In genomic region chr1:14924455-14925325, GRCh38 we compare ENCODE assay signal across 7 cellular contexts.
DNase-seq lines count a peak whose midpoint lies in the region; ATAC-seq and TF ChIP-seq lines count a peak whose summit lies in the region.

No MANE protein-coding gene starts in this region.

- TF ChIP-seq RAD21 in IMR-90 (IDR thresholded peaks at IDR 0.05; ENCODE audit: low read length), result peak; percentile 32

- TF ChIP-seq CTCF in IMR-90 (conservative IDR thresholded peaks at IDR 0.05; ENCODE audit: low read depth, low read length) (peak; percentile 34), cardiac muscle cell (IDR thresholded peaks at IDR 0.05; ENCODE audit: low read depth, low read length) (no peak), omental fat pad (IDR thresholded peaks at IDR 0.05) (no peak)

- 0 out of 2 replicates have a peak overlapping the region, but pooled peaks have one; percentile 20 for H2AK5ac ChIP-seq in IMR-90 (ENCODE audit: low read depth, low read length)

- peak overlapping the region; percentile 79 for H3K4me3 ChIP-seq in IMR-90 (ENCODE audit: insufficient read depth, low read depth, low read length)
- peak overlapping the region; percentile 71 for H3K4me3 ChIP-seq in cardiac muscle cell

- H3K23ac ChIP-seq in IMR-90 (ENCODE audit: low read depth, low read length), result peak overlapping the region; percentile 62

- intact Hi-C loops in IMR-90 (cut with micrococcal nuclease), result loop anchor here (1.0 to 5.0 kb wide), 2 partner anchors 103 to 407 kb away; no protein-coding TSS in a partner anchor

- H3K36me3 ChIP-seq in IMR-90 (ENCODE audit: control insufficient read depth, insufficient read depth, low read length), result no peaks in the 10 kb centered on the region
- no peaks in the 10 kb centered on the region for H3K36me3 ChIP-seq in cardiac muscle cell

- H3K27ac ChIP-seq in IMR-90 (ENCODE audit: insufficient read depth, low read length) (peak overlapping the region; percentile 59), cardiac muscle cell (no peak overlapping the region)

- no peak overlapping the region for H2BK20ac ChIP-seq in IMR-90 (ENCODE audit: low read depth, low read length)

- peak overlapping the region; percentile 29 for H2AK9ac ChIP-seq in IMR-90 (replicated peaks; ENCODE audit: low read depth, low read length, poor library complexity)

- H4K8ac ChIP-seq in IMR-90 (ENCODE audit: low read depth in 2 of 2, low read length in 2 of 2), result peak overlapping the region in 1 of 2 experiments; percentile 71; a peak in 1 of 4 replicates

- peak overlapping the region; percentile 67; the same call in 1 of the 3 replicates for H2BK15ac ChIP-seq in IMR-90 (ENCODE audit: low read depth, low read length)

- peak overlapping the region; percentile 93 for H3K4me2 ChIP-seq in IMR-90 (ENCODE audit: low read depth, low read length)

- H3K79me1 ChIP-seq in IMR-90 (ENCODE audit: low read depth in 1 of 2, low read length in 2 of 2), result peaks cover 12 to 43% of the 10 kb centered on the region in 2 experiments

- H2AFZ ChIP-seq in IMR-90 (replicated peaks; ENCODE audit: low read length, poor library complexity), result peak overlapping the region; percentile 88

- peaks cover 21% of the 10 kb centered on the region for H3K4me1 ChIP-seq in IMR-90 (ENCODE audit: control insufficient read depth, insufficient read depth, low read length)
- peaks cover 5% of the 10 kb centered on the region for H3K4me1 ChIP-seq in cardiac muscle cell (ENCODE audit: low read depth)

- POLR2A ChIA-PET in IMR-90 (lab: Charles Lee; ENCODE audit: unreplicated experiment), result no interaction called here

- BruUV-seq in IMR-90 (replicated peaks; lab: Mats Ljungman, UMichigan), result no TSS peak

- H3K4ac ChIP-seq in IMR-90 (ENCODE audit: low read depth, low read length), result peak overlapping the region; percentile 80

- peak; percentile 76 for ATAC-seq in IMR-90 (ENCODE audit: low read depth)
- peak; percentile 38 for ATAC-seq in activated naive CD8-positive, alpha-beta T cell treated with anti-CD3 and anti-CD28 coated beads, Interleukin-2, amount 50 U/mL, for 24 hours
- ATAC-seq in omental fat pad (ENCODE audit: low FRiP score), result peak; percentile 62
- ATAC-seq in HG03175 (IDR thresholded peaks at IDR 0.05; ENCODE audit: unreplicated experiment), result no peak

- dilution Hi-C loops in IMR-90 (cut with HindIII; ENCODE audit: low sequenced_read_pairs, unreplicated experiment), result no loop called here

- H3K9me3 Mint-ChIP-seq in activated naive CD8-positive, alpha-beta T cell treated with anti-CD3 and anti-CD28 coated beads, Interleukin-2, amount 50 U/mL, for 24 hours, result no peaks in the 10 kb centered on the region

- TF ChIP-seq POLR2A in IMR-90 (IDR thresholded peaks at IDR 0.05; ENCODE audit: low read depth, low read length), result no peak; the same call in 1 of the 2 replicates

- H4K20me1 ChIP-seq in IMR-90 (ENCODE audit: insufficient read depth, low read length), result peaks cover 5% of the 10 kb centered on the region

- CTCF ChIA-PET in IMR-90 (lab: Yijun Ruan, JAX), result interaction anchor here (3.0 kb wide), 1 partner anchor 103 kb away, joined by 15 read pairs; no protein-coding TSS in a partner anchor

- peaks cover 53% of the 10 kb centered on the region for H3K27me3 Mint-ChIP-seq in activated naive CD8-positive, alpha-beta T cell treated with anti-CD3 and anti-CD28 coated beads, Interleukin-2, amount 50 U/mL, for 24 hours

- in situ Hi-C loops in IMR-90 (cut with MboI; ENCODE audit: low sequenced_read_pairs), result loop anchor here (5.0 to 25.0 kb wide), 2 partner anchors 103 to 1162 kb away; no protein-coding TSS in a partner anchor

- H3K18ac ChIP-seq in IMR-90 (ENCODE audit: low read depth, low read length), result peak overlapping the region; percentile 75

- peaks cover 8% of the 10 kb centered on the region for H3K4me1 Mint-ChIP-seq in activated naive CD8-positive, alpha-beta T cell treated with anti-CD3 and anti-CD28 coated beads, Interleukin-2, amount 50 U/mL, for 24 hours

- H3K27me3 ChIP-seq in IMR-90 (ENCODE audit: control insufficient read depth, insufficient read depth, low read length) (no peaks in the 10 kb centered on the region; the same call in 1 of the 2 replicates), cardiac muscle cell (no peaks in the 10 kb centered on the region)

- peak overlapping the region; percentile 27 for H4K5ac ChIP-seq in IMR-90 (ENCODE audit: low read depth, low read length)

- H3K9ac ChIP-seq in IMR-90 (ENCODE audit: low read depth, low read length), result peak overlapping the region; percentile 82

- H3K36me3 Mint-ChIP-seq in activated naive CD8-positive, alpha-beta T cell treated with anti-CD3 and anti-CD28 coated beads, Interleukin-2, amount 50 U/mL, for 24 hours (ENCODE audit: low read depth), result no peaks in the 10 kb centered on the region

- DNase-seq in ELR (ENCODE audit: low read depth) (peak; percentile 35), IMR-90 (peak; percentile 59), cardiac muscle cell (ENCODE audit: low read depth in 1 of 2, low spot score in 1 of 2) (peak; percentile 56 to 67), omental fat pad (ENCODE audit: low spot score) (no peak), cerebellar cortex (ENCODE audit: low spot score) (no peak)
- peak; percentile 22 for DNase-seq in activated naive CD8-positive, alpha-beta T cell treated with anti-CD3 and anti-CD28 coated beads, Interleukin-2, amount 50 U/mL, for 24 hours

- WGBS in IMR-90 (ENCODE audit: extremely low coverage in 2 of 2, insufficient read length in 1 of 2), 2 experiments, result 1% methylated on average over 19 of the region's 93 CpGs; no CpG with 5 or more reads in 1 of the 2 experiments

- H2BK5ac ChIP-seq in IMR-90 (ENCODE audit: low read depth, low read length, poor library complexity, severe bottlenecking), result peak overlapping the region; percentile 79

- H3K14ac ChIP-seq in IMR-90 (replicated peaks; ENCODE audit: low read depth, low read length), result peak overlapping the region; percentile 51

- H3K4me3 Mint-ChIP-seq in activated naive CD8-positive, alpha-beta T cell treated with anti-CD3 and anti-CD28 coated beads, Interleukin-2, amount 50 U/mL, for 24 hours, result peak overlapping the region; percentile 55

- peak overlapping the region; percentile 35 for H2BK120ac ChIP-seq in IMR-90 (ENCODE audit: low read depth, low read length)

- no peak overlapping the region for H3K27ac Mint-ChIP-seq in activated naive CD8-positive, alpha-beta T cell treated with anti-CD3 and anti-CD28 coated beads, Interleukin-2, amount 50 U/mL, for 24 hours

- H4K91ac ChIP-seq in IMR-90 (ENCODE audit: insufficient read depth, low read depth, low read length), result peak overlapping the region; percentile 54; the same call in 1 of the 2 replicates

- peaks cover 24% of the 10 kb centered on the region for H3K9me1 ChIP-seq in IMR-90 (ENCODE audit: insufficient read depth, low read length)

- H3K9me3 ChIP-seq in IMR-90 (ENCODE audit: control insufficient read depth, insufficient read depth, low read length) (no peaks in the 10 kb centered on the region), cardiac muscle cell (ENCODE audit: low read depth) (no peaks in the 10 kb centered on the region)

- H3K56ac ChIP-seq in IMR-90 (ENCODE audit: extremely low read depth, insufficient read depth, low read length), result no peak overlapping the region; the same call in 1 of the 2 replicates

TF ChIP-seq in IMR-90, 13 proteins besides CTCF, POLR2A, EP300 and RAD21:
- TF ChIP-seq SMC3 (IDR thresholded peaks at IDR 0.05; ENCODE audit: low read depth, low read length) (peak; percentile 27; the same call in 1 of the 2 replicates), NFE2L2 (IDR thresholded peaks at IDR 0.05; ENCODE audit: low read depth, low read length) (no peak), CEBPB (IDR thresholded peaks at IDR 0.05; ENCODE audit: low read depth, low read length) (no peak), CHD1 (IDR thresholded peaks at IDR 0.05; ENCODE audit: low read depth, low read length) (0 out of 2 replicates have a peak, but pooled peaks have one; percentile 28)

Comparison
In these comparisons a context has a peak if more than half of its experiments do, and no peak if none do; other contexts are left out.
1. DNase-seq: peak in ELR (single experiment), IMR-90 (single experiment), activated naive CD8-positive, alpha-beta T cell treated with anti-CD3 and anti-CD28 coated beads, Interleukin-2, amount 50 U/mL, for 24 hours (single experiment) and cardiac muscle cell (2 of 2); none in omental fat pad (single experiment) and cerebellar cortex (single experiment).